26 cellular contexts compared by ENCODE assay signal in genomic region chr7:155399577-155399976, GRCh38. TPM values are rescaled to one million over a fixed set of nuclear protein-coding genes. Genes with fewer than 3 reads are reported as not detected.
"Had no signal": no experiment of that assay in that cellular context is flagged by ENCODE, and none has a peak within 500 bp of the region (broad histone marks: within the 10 kb centered on the region; RNA-seq: fewer than 3 reads in every experiment).

No MANE protein-coding gene starts in this region.

- H3K27ac ChIP-seq: neural progenitor cell, neutrophil, pancreas, psoas muscle, right lobe of liver, sigmoid colon, suprapubic skin, testis, tibial artery, transverse colon, upper lobe of left lung, vagina had no signal

- H3K4me3 ChIP-seq: neural progenitor cell, pancreas, psoas muscle, right lobe of liver, sigmoid colon, suprapubic skin, testis, tibial artery, transverse colon, upper lobe of left lung, vagina had no signal

- H2AFZ ChIP-seq: neural progenitor cell had no signal

- H3K9ac ChIP-seq: neural progenitor cell had no signal

- DNase-seq: naive thymus-derived CD4-positive, alpha-beta T cell; natural killer cell; nucleus accumbens; right lobe of liver; sigmoid colon; small intestine; stimulated activated CD4-positive, alpha-beta T cell treated with anti-CD3 and anti-CD28 coated beads, Interleukin-12 subunit alpha, Interleukin-12 subunit beta, amount 100 ng/mL, for 4 hours; stimulated activated CD4-positive, alpha-beta T cell treated with anti-CD3 and anti-CD28 coated beads, Interleukin-4, amount 100 ng/mL, for 1 hour; stimulated activated naive CD4-positive, alpha-beta T cell; stimulated activated naive CD8-positive, alpha-beta T cell treated with anti-CD3 and anti-CD28 coated beads, Interleukin-15, amount 100 ng/mL, for 72 hours; substantia nigra; tibial artery; transverse colon; upper lobe of left lung had no signal

- H3K4me1 ChIP-seq: neural progenitor cell, pancreas, psoas muscle, right lobe of liver, sigmoid colon, suprapubic skin, testis, tibial artery, transverse colon, upper lobe of left lung, vagina had no signal

- H3K9me3 ChIP-seq: neutrophil, pancreas, psoas muscle, right lobe of liver, sigmoid colon, suprapubic skin, testis, tibial artery, transverse colon, upper lobe of left lung, vagina had no signal

- H3K36me3 ChIP-seq: neural progenitor cell, neutrophil, pancreas, right lobe of liver, sigmoid colon, suprapubic skin, tibial artery, transverse colon, upper lobe of left lung, vagina had no signal

- ATAC-seq: naive thymus-derived CD4-positive, alpha-beta T cell; natural killer cell; pancreas; psoas muscle; stimulated activated memory B cell treated with anti-CD40 and anti-IgM and Interleukin-4, amounts not matched to agents 10 μg/mL and 1 μg/mL and 100 μg/mL, for 72 hours; stimulated activated naive CD8-positive, alpha-beta T cell treated with anti-CD3 and anti-CD28 coated beads, Interleukin-15, Interleukin-2, amounts not matched to agents 100 U/mL and 50 U/mL, for 24 hours had no signal

- H3K27me3 ChIP-seq: pancreas, right lobe of liver, testis, vagina had no signal

- H3K4me2 ChIP-seq: neural progenitor cell had no signal

RNA-seq across cellular contexts. Expression of gene EN2, which starts 58.4 kb away (rescaled TPM):
- total RNA-seq: naive thymus-derived CD4-positive, alpha-beta T cell; natural killer cell; pancreas; progenitor cell of endocrine pancreas; right lobe of liver; transverse colon; upper lobe of left lung; ureter had no signal
- polyA plus RNA-seq: naive thymus-derived CD4-positive, alpha-beta T cell; neural cell; pancreas; sigmoid colon; small intestine had no signal
